In the genomic region with DNA sequence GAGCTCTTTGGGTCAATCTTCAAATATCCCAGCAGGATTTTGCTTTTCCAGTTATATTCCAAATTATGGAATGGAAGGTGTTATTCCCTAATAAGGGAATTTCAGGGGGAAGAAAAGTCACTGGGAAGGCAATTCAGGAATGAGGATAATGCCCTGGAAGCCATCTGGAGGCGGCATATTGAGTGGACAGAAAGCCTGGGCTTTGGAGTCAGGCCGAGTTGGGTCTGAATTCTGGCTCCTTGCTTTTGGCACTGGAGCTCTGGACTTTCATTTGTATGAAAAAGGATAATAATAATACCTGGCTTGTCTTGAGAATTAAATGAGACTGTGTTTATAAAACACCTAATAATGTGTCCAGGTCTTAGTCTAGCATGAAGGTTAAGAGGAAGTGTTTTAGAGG, we compare ENCODE assay signal across 21 cellular contexts. TPM values are rescaled to one million over a fixed set of nuclear protein-coding genes. Genes with fewer than 3 reads are reported as not detected.
"Had no signal": no experiment of that assay in that cellular context is flagged by ENCODE, and none has a peak within 500 bp of the region (broad histone marks: within the 10 kb centered on the region; RNA-seq: fewer than 3 reads in every experiment).

No MANE protein-coding gene starts in this region.

- H3K9ac ChIP-seq: KMS-11 had no signal

- ATAC-seq: K562 had no signal

- H3K36me3 Mint-ChIP-seq: IgD-negative memory B cell had no signal

- H3K36me3 ChIP-seq: SJSA1 had no signal

- H3K4me3 Mint-ChIP-seq: IgD-negative memory B cell had no signal

- H3K9me3 ChIP-seq: SJSA1 had no signal

- DNase-seq: Kasumi-1, MM.1S, NCI-H1092 treated with DMSO at 0.1 percent for 48 hours, NCI-H1436 treated with DMSO at 0.1 percent for 48 hours, NCI-H1694, NCI-H187 treated with DMSO at 0.1 percent for 48 hours, NCI-H2029 treated with DMSO at 0.1 percent for 48 hours, NCI-H2171 treated with DMSO at 0.1 percent for 48 hours, NCI-H345, NCI-H446 treated with DMSO at 0.1 percent for 48 hours, NCI-H510A treated with DMSO at 0.1 percent for 48 hours, NCI-H526, Right ventricle myocardium superior, RPMI8226, SIG-M5 had no signal

- H3K4me3 ChIP-seq: K562, SJSA1, SK-N-MC had no signal

- H3K4me1 ChIP-seq: SJSA1 had no signal

- H3K27ac ChIP-seq: KMS-11, SJSA1, SK-N-MC had no signal

- H3K27me3 Mint-ChIP-seq: IgD-negative memory B cell had no signal

- H3K27ac Mint-ChIP-seq: IgD-negative memory B cell had no signal

- H3K4me2 ChIP-seq: KMS-11 had no signal

RNA-seq across cellular contexts. Expression of gene GREM2, which starts 16.5 kb away (rescaled TPM):
- total RNA-seq: HT1080, Right ventricle myocardium superior had no signal
- polyA plus RNA-seq: IgD-negative memory B cell had no signal
